ENCODE assay signal across 31 cellular contexts in genomic region chr2:218833023-218833609, GRCh38. TPM values are rescaled to one million over a fixed set of nuclear protein-coding genes. Genes with fewer than 3 reads are reported as not detected.
A peak's percentile ranks its signal among the peaks of the same experiment; 100 is the strongest.
DNase-seq lines count a peak whose midpoint lies in the region; ATAC-seq, FAIRE-seq and TF ChIP-seq lines count a peak whose summit lies in the region.
"Had no signal": no experiment of that assay in that cellular context is flagged by ENCODE, and none has a peak within 500 bp of the region (broad histone marks: within the 10 kb centered on the region; RNA-seq: fewer than 3 reads in every experiment).

No MANE protein-coding gene starts in this region.

- H4K20me1 ChIP-seq in HepG2 (ENCODE audit: insufficient read depth, low read length) = no peaks in the 10 kb centered on the region
- H4K20me1 ChIP-seq: BLaER1 had no signal

- TF ChIP-seq POLR2A in HepG2 (IDR thresholded peaks at IDR 0.05; ENCODE audit: insufficient read depth in 1 of 2, low read depth in 2 of 2, low read length in 2 of 2) (no peak), right lobe of liver (IDR thresholded peaks at IDR 0.05) (no peak), esophagus muscularis mucosa (IDR thresholded peaks at IDR 0.05; ENCODE audit: low read depth) (no peak), sigmoid colon (IDR thresholded peaks at IDR 0.05) (no peak)

- DNase-seq in HepG2 (ENCODE audit: low spot score) (no peak), right lobe of liver (no peak), esophagus muscularis mucosa (ENCODE audit: extremely low spot score) (no peak), sigmoid colon (peak; percentile 8)
- DNase-seq in effector memory CD4-positive, alpha-beta T cell = no peak
- DNase-seq: activated CD4-positive, CD25-positive, alpha-beta regulatory T cell treated with anti-CD3 and anti-CD28 coated beads, Interleukin-2, amount 50 U/mL, for 72 hours; activated effector memory CD4-positive, alpha-beta T cell treated with Interleukin-2 at 50 U/mL for 16 hours; activated naive CD8-positive, alpha-beta T cell treated with anti-CD3 and anti-CD28 coated beads for 36 hours; activated T-cell treated with anti-CD3 and anti-CD28 coated beads for 4 hours; DMS153; islet precursor cell; NCI-H146; NCI-H2107; NCI-H774; nephron progenitor cell; SK-N-SH; stimulated activated CD4-positive, alpha-beta T cell treated with anti-CD3 and anti-CD28 coated beads, Interleukin-15, amount 100 ng/mL, for 24 hours; stimulated activated naive B cell treated with anti-CD40 and anti-IgM and Interleukin-4, amounts not matched to agents 10 μg/mL and 1 μg/mL and 100 μg/mL, for 72 hours; T-helper 17 cell had no signal

- H3K36me3 ChIP-seq in HepG2 (replicated peaks in 1 of 2; ENCODE audit: control insufficient read depth in 1 of 2, insufficient read depth in 2 of 2, low read length in 2 of 2) (no peaks in the 10 kb centered on the region), right lobe of liver (no peaks in the 10 kb centered on the region), esophagus muscularis mucosa (no peaks in the 10 kb centered on the region), sigmoid colon (no peaks in the 10 kb centered on the region)
- no peaks in the 10 kb centered on the region for H3K36me3 ChIP-seq in effector memory CD4-positive, alpha-beta T cell (ENCODE audit: control insufficient read depth, insufficient read depth, low read length)
- H3K36me3 ChIP-seq: BLaER1, HAP-1 had no signal

- no peak for TF ChIP-seq RAD21 in HepG2 (CRISPR knock-in tag; IDR thresholded peaks at IDR 0.05)

- no peak for TF ChIP-seq EP300 in HepG2 (IDR thresholded peaks at IDR 0.05; ENCODE audit: low read depth in 2 of 2, low read length in 2 of 2)
- TF ChIP-seq EP300 in HepG2 (CRISPR knock-in tag; IDR thresholded peaks at IDR 0.05; ENCODE audit: borderline replicate concordance) = no peak
- no peak for TF ChIP-seq EP300 in esophagus muscularis mucosa (IDR thresholded peaks at IDR 0.05)
- TF ChIP-seq EP300 in sigmoid colon (IDR thresholded peaks at IDR 0.05) = no peak

- 30% methylated on average over 4 of the region's 4 CpGs for WGBS in HepG2 (ENCODE audit: low lambda C conversion rate)
- WGBS in right lobe of liver (ENCODE audit: insufficient coverage, low coverage, low lambda C conversion rate, missing lambda C conversion rate) = 77% methylated on average over 4 of the region's 4 CpGs
- WGBS in esophagus muscularis mucosa = 79% methylated on average over 4 of the region's 4 CpGs
- 75 to 83% methylated on average over 4 of the region's 4 CpGs for WGBS in sigmoid colon, 2 donors

- no peak overlapping the region for H2AFZ ChIP-seq in HepG2 (ENCODE audit: low read length)

- H3K9ac ChIP-seq in HepG2 (ENCODE audit: insufficient read depth, low read depth, low read length) = no peak overlapping the region
- H3K9ac ChIP-seq: BLaER1, KMS-11, SK-N-SH had no signal

- H3K27ac ChIP-seq in HepG2 (ENCODE audit: extremely low read length, insufficient read depth, low read length) = no peak overlapping the region
- H3K27ac ChIP-seq in right lobe of liver = no peak overlapping the region
- peak overlapping the region in 3 of 4 donors; percentile 38 to 57 (median 40) for H3K27ac ChIP-seq in esophagus muscularis mucosa (replicated peaks in 1 of 4)
- no peak overlapping the region for H3K27ac ChIP-seq in sigmoid colon
- no peak overlapping the region for H3K27ac ChIP-seq in effector memory CD4-positive, alpha-beta T cell (ENCODE audit: insufficient read depth, low read length, poor library complexity, severe bottlenecking)
- H3K27ac ChIP-seq: BLaER1, KMS-11 had no signal

- no peak overlapping the region for H3K4me2 ChIP-seq in HepG2 (ENCODE audit: low read depth, low read length)
- H3K4me2 ChIP-seq: BLaER1, SK-N-SH had no signal

- H3K27me3 ChIP-seq in HepG2 (ENCODE audit: control insufficient read depth in 1 of 2, insufficient read depth in 2 of 2, low read length in 2 of 2) (peaks cover 14 to 79% of the 10 kb centered on the region in 2 experiments; a peak in 4 of 5 replicates), right lobe of liver (no peaks in the 10 kb centered on the region), esophagus muscularis mucosa (peaks cover 0 to 69% (median 0%) of the 10 kb centered on the region in 4 donors), sigmoid colon (peaks cover 3 to 33% (median 4%) of the 10 kb centered on the region in 3 donors)
- H3K27me3 ChIP-seq in effector memory CD4-positive, alpha-beta T cell (replicated peaks; ENCODE audit: control insufficient read depth, insufficient read depth, low read length, poor library complexity, severe bottlenecking) = peaks cover 10% of the 10 kb centered on the region
- H3K27me3 ChIP-seq: BLaER1 had no signal

- H3K4me3 ChIP-seq in HepG2 (replicated peaks in 1 of 3; ENCODE audit: insufficient read depth in 1 of 3, low read depth in 2 of 3, low read length in 3 of 3) (no peak overlapping the region), right lobe of liver (no peak overlapping the region), esophagus muscularis mucosa (no peak overlapping the region), sigmoid colon (no peak overlapping the region)
- H3K4me3 ChIP-seq in effector memory CD4-positive, alpha-beta T cell (ENCODE audit: insufficient read depth, low read depth, low read length, poor library complexity, severe bottlenecking) = no peak overlapping the region
- H3K4me3 ChIP-seq: BLaER1, HAP-1 had no signal

- in situ Hi-C loops in HepG2 (cut with HindIII; ENCODE audit: extremely low pct_ligation_motif_present, low pct_unique_long_range_greater_than_20kb) = loop anchor here (25.0 kb wide), 1 partner anchor 96 kb away; no protein-coding TSS in a partner anchor

- POLR2A ChIA-PET in HepG2 (lab: Yijun Ruan, JAX) = no interaction called here

- no peak for ATAC-seq in HepG2
- no peak for ATAC-seq in right lobe of liver
- no peak for ATAC-seq in GM21619 (IDR thresholded peaks at IDR 0.05; ENCODE audit: unreplicated experiment)
- ATAC-seq in GM19467 (IDR thresholded peaks at IDR 0.05; ENCODE audit: unreplicated experiment) = no peak
- ATAC-seq in GM19455 (IDR thresholded peaks at IDR 0.05; ENCODE audit: unreplicated experiment) = no peak
- ATAC-seq: stimulated activated naive B cell treated with anti-CD40 and anti-IgM and Interleukin-4, amounts not matched to agents 10 μg/mL and 1 μg/mL and 100 μg/mL, for 72 hours; T-helper 17 cell had no signal

- H3K4me1 ChIP-seq in HepG2 (ENCODE audit: insufficient read depth, low read length) (peaks cover 33% of the 10 kb centered on the region), right lobe of liver (no peaks in the 10 kb centered on the region), esophagus muscularis mucosa (peaks cover 0 to 31% (median 14%) of the 10 kb centered on the region in 4 donors), sigmoid colon (no peaks in the 10 kb centered on the region)
- no peaks in the 10 kb centered on the region for H3K4me1 ChIP-seq in effector memory CD4-positive, alpha-beta T cell (ENCODE audit: control insufficient read depth, insufficient read depth, low read length, poor library complexity, severe bottlenecking)
- H3K4me1 ChIP-seq: BLaER1 had no signal

- intact Hi-C loops in HepG2 (cut with micrococcal nuclease; ENCODE audit: unreplicated experiment) (no loop called here), right lobe of liver (cut with DNase I) (loop anchor here in 1 of 2 donors (10.0 kb wide), 1 partner anchor 118 kb away; the partner anchor contains the start of gene TTLL4), esophagus muscularis mucosa (cut with DNase I) (no loop called here), sigmoid colon (cut with DNase I) (no loop called here)

- no peaks in the 10 kb centered on the region for H3K9me3 ChIP-seq in HepG2 (ENCODE audit: low read length)
- no peaks in the 10 kb centered on the region for H3K9me3 ChIP-seq in right lobe of liver
- H3K9me3 ChIP-seq in esophagus muscularis mucosa = peaks cover 0 to 14% (median 6%) of the 10 kb centered on the region in 4 donors
- no peaks in the 10 kb centered on the region for H3K9me3 ChIP-seq in sigmoid colon
- no peaks in the 10 kb centered on the region for H3K9me3 ChIP-seq in effector memory CD4-positive, alpha-beta T cell (ENCODE audit: control insufficient read depth, low read length)
- H3K9me3 ChIP-seq: SK-N-SH had no signal

- no peaks in the 10 kb centered on the region for H3K79me2 ChIP-seq in HepG2 (ENCODE audit: insufficient read depth, low read length)

- no TSS peak for BruUV-seq in HepG2 (replicated peaks; lab: Mats Ljungman, UMichigan)

- FAIRE-seq in HepG2 (lab: Jason Lieb, UNC) = no peak
- FAIRE-seq: astrocyte, GM19239 had no signal

- TF ChIP-seq CTCF in HepG2 (CRISPR knock-in tag; IDR thresholded peaks at IDR 0.05) (no peak), right lobe of liver (IDR thresholded peaks at IDR 0.05) (no peak), esophagus muscularis mucosa (IDR thresholded peaks at IDR 0.05) (no peak), sigmoid colon (IDR thresholded peaks at IDR 0.05) (no peak)

- CTCF ChIA-PET in HepG2 (lab: Yijun Ruan, JAX; ENCODE audit: low intra/inter-chr PET ratio, low total read pairs) = no interaction called here

RNA-seq across cellular contexts. Expression of gene PRKAG3, which starts 1.5 kb away (rescaled TPM):
- total RNA-seq in HepG2 (2016; rRNA removed; fragmentation: Illumina TruSeq; extraction: Trizol) (not detected in 2 replicates), right lobe of liver (not detected), esophagus muscularis mucosa (not detected), sigmoid colon (not detected)
- not detected in 2 replicates for total RNA-seq in HepG2 (2016; cell fraction: cytosol; rRNA removed; fragmentation: Illumina TruSeq; extraction: Trizol; ENCODE audit: low read depth)
- total RNA-seq in HepG2 (2016; cell fraction: insoluble cytoplasmic fraction; rRNA removed; fragmentation: Illumina TruSeq; extraction: Trizol) = not detected in 2 replicates
- not detected in 2 replicates for total RNA-seq in HepG2 (2016; cell fraction: membrane; rRNA removed; fragmentation: Illumina TruSeq; extraction: Trizol)
- total RNA-seq in HepG2 (2016; cell fraction: nucleus; rRNA removed; fragmentation: Illumina TruSeq; extraction: Trizol) = not detected in 2 replicates
- polyA plus RNA-seq in HepG2 (2011; rRNA removed) (not detected in 2 replicates), sigmoid colon (not detected)
- polyA plus RNA-seq in HepG2 (2011; cell fraction: cytosol; rRNA removed) = not detected in 2 replicates
- polyA plus RNA-seq in HepG2 (2011; cell fraction: nucleus; rRNA removed) = not detected in 2 replicates
- polyA plus RNA-seq in HepG2 (2012) = not detected in 2 replicates
- polyA plus RNA-seq in HepG2 (2016; cell fraction: cytosol; fragmentation: Illumina TruSeq; extraction: Trizol; ENCODE audit: low read depth) = not detected in 2 replicates
- not detected in 2 replicates for polyA plus RNA-seq in HepG2 (2016; cell fraction: insoluble cytoplasmic fraction; fragmentation: Illumina TruSeq; extraction: Trizol; ENCODE audit: low read depth)
- polyA plus RNA-seq in HepG2 (2016; cell fraction: membrane; fragmentation: Illumina TruSeq; extraction: Trizol; ENCODE audit: low read depth) = not detected in 2 replicates
- polyA plus RNA-seq in HepG2 (2016; cell fraction: nucleus; fragmentation: Illumina TruSeq; extraction: Trizol; ENCODE audit: insufficient read depth, low read depth) = not detected in 2 replicates
- polyA minus RNA-seq in HepG2 (2011; rRNA and poly(A)+ RNA removed; ENCODE audit: low replicate concordance) = 0.32 TPM in 1 of 2 replicates, not detected in the other
- not detected in 2 replicates for polyA minus RNA-seq in HepG2 (2011; cell fraction: cytosol; rRNA and poly(A)+ RNA removed)
- not detected in 2 replicates for polyA minus RNA-seq in HepG2 (2011; cell fraction: nucleus; rRNA and poly(A)+ RNA removed)
- total RNA-seq: activated naive CD8-positive, alpha-beta T cell treated with anti-CD3 and anti-CD28 coated beads for 36 hours; astrocyte; dermis microvascular lymphatic vessel endothelial cell; mononuclear cell; osteocyte; renal cortical epithelial cell; T-helper 17 cell had no signal
- polyA plus RNA-seq: SK-N-SH had no signal

RNA-seq across cellular contexts. Expression of gene WNT6, which starts 26.5 kb away (rescaled TPM):
- total RNA-seq in HepG2 (2016; rRNA removed; fragmentation: Illumina TruSeq; extraction: Trizol) = 0.20 TPM in 1 of 2 replicates, not detected in the other
- total RNA-seq in HepG2 (2016; cell fraction: cytosol; rRNA removed; fragmentation: Illumina TruSeq; extraction: Trizol; ENCODE audit: low read depth) = not detected in 2 replicates
- total RNA-seq in HepG2 (2016; cell fraction: insoluble cytoplasmic fraction; rRNA removed; fragmentation: Illumina TruSeq; extraction: Trizol) = 0.13 TPM in 1 of 2 replicates, not detected in the other
- 0.12 TPM in 1 of 2 replicates, not detected in the other for total RNA-seq in HepG2 (2016; cell fraction: membrane; rRNA removed; fragmentation: Illumina TruSeq; extraction: Trizol)
- not detected in 2 replicates for total RNA-seq in HepG2 (2016; cell fraction: nucleus; rRNA removed; fragmentation: Illumina TruSeq; extraction: Trizol)
- polyA plus RNA-seq in HepG2 (2011; rRNA removed) = 0.09 TPM in 1 of 2 replicates, not detected in the other
- 0.04 and 0.05 TPM in 2 replicates for polyA plus RNA-seq in HepG2 (2011; cell fraction: cytosol; rRNA removed)
- polyA plus RNA-seq in HepG2 (2011; cell fraction: nucleus; rRNA removed) = 0.28 and 0.42 TPM in 2 replicates
- polyA plus RNA-seq in HepG2 (2012) = not detected in 2 replicates
- polyA plus RNA-seq in HepG2 (2016; cell fraction: cytosol; fragmentation: Illumina TruSeq; extraction: Trizol; ENCODE audit: low read depth) = not detected in 2 replicates
- not detected in 2 replicates for polyA plus RNA-seq in HepG2 (2016; cell fraction: insoluble cytoplasmic fraction; fragmentation: Illumina TruSeq; extraction: Trizol; ENCODE audit: low read depth)
- polyA plus RNA-seq in HepG2 (2016; cell fraction: membrane; fragmentation: Illumina TruSeq; extraction: Trizol; ENCODE audit: low read depth) = 0.10 TPM in 1 of 2 replicates, not detected in the other
- polyA plus RNA-seq in HepG2 (2016; cell fraction: nucleus; fragmentation: Illumina TruSeq; extraction: Trizol; ENCODE audit: insufficient read depth, low read depth) = 0.37 and 0.91 TPM in 2 replicates
- polyA minus RNA-seq in HepG2 (2011; rRNA and poly(A)+ RNA removed; ENCODE audit: low replicate concordance) = 0.09 and 0.14 TPM in 2 replicates
- polyA minus RNA-seq in HepG2 (2011; cell fraction: cytosol; rRNA and poly(A)+ RNA removed) = not detected in 2 replicates
- polyA minus RNA-seq in HepG2 (2011; cell fraction: nucleus; rRNA and poly(A)+ RNA removed) = not detected in 2 replicates
- total RNA-seq in right lobe of liver = under 1 TPM in 1 of 6 experiments, not detected in 5; 0.25 TPM
- 10 to 100 TPM in 2 of 4 donors, 1 to 10 TPM in 2; 2.9 to 14.3 (median 8.0) TPM for total RNA-seq in esophagus muscularis mucosa
- 1 to 10 TPM; 2.6 to 3.9 (median 3.1) TPM for total RNA-seq in sigmoid colon
- polyA plus RNA-seq in sigmoid colon = 1 to 10 TPM in 1 of 3 donors, not detected in 2; 1.5 TPM
- total RNA-seq: dermis microvascular lymphatic vessel endothelial cell, mononuclear cell, T-helper 17 cell had no signal

RNA-seq across cellular contexts. Expression of gene WNT10A, which starts 47.5 kb away (rescaled TPM):
- total RNA-seq in HepG2 (2016; rRNA removed; fragmentation: Illumina TruSeq; extraction: Trizol) (not detected in 2 replicates), right lobe of liver (under 1 TPM in 1 of 6 experiments, not detected in 5; 0.31 TPM), esophagus muscularis mucosa (under 1 TPM in 1 of 4 donors, not detected in 3; 0.17 TPM), sigmoid colon (not detected)
- 0.20 TPM in 1 of 2 replicates, not detected in the other for total RNA-seq in HepG2 (2016; cell fraction: cytosol; rRNA removed; fragmentation: Illumina TruSeq; extraction: Trizol; ENCODE audit: low read depth)
- not detected in 2 replicates for total RNA-seq in HepG2 (2016; cell fraction: insoluble cytoplasmic fraction; rRNA removed; fragmentation: Illumina TruSeq; extraction: Trizol)
- not detected in 2 replicates for total RNA-seq in HepG2 (2016; cell fraction: membrane; rRNA removed; fragmentation: Illumina TruSeq; extraction: Trizol)
- total RNA-seq in HepG2 (2016; cell fraction: nucleus; rRNA removed; fragmentation: Illumina TruSeq; extraction: Trizol) = not detected in 2 replicates
- polyA plus RNA-seq in HepG2 (2011; rRNA removed) (0.03 TPM in 1 of 2 replicates, not detected in the other), sigmoid colon (under 1 TPM in 1 of 3 donors, not detected in 2; 0.38 TPM)
- 0.03 TPM in 2 replicates for polyA plus RNA-seq in HepG2 (2011; cell fraction: cytosol; rRNA removed)
- polyA plus RNA-seq in HepG2 (2011; cell fraction: nucleus; rRNA removed) = 0.12 TPM in 1 of 2 replicates, not detected in the other
- not detected in 2 replicates for polyA plus RNA-seq in HepG2 (2012)
- polyA plus RNA-seq in HepG2 (2016; cell fraction: cytosol; fragmentation: Illumina TruSeq; extraction: Trizol; ENCODE audit: low read depth) = 0.07 TPM in 1 of 2 replicates, not detected in the other
- not detected in 2 replicates for polyA plus RNA-seq in HepG2 (2016; cell fraction: insoluble cytoplasmic fraction; fragmentation: Illumina TruSeq; extraction: Trizol; ENCODE audit: low read depth)
- polyA plus RNA-seq in HepG2 (2016; cell fraction: membrane; fragmentation: Illumina TruSeq; extraction: Trizol; ENCODE audit: low read depth) = not detected in 2 replicates
- not detected in 2 replicates for polyA plus RNA-seq in HepG2 (2016; cell fraction: nucleus; fragmentation: Illumina TruSeq; extraction: Trizol; ENCODE audit: insufficient read depth, low read depth)
- 0.05 TPM in 1 of 2 replicates, not detected in the other for polyA minus RNA-seq in HepG2 (2011; rRNA and poly(A)+ RNA removed; ENCODE audit: low replicate concordance)
- not detected in 2 replicates for polyA minus RNA-seq in HepG2 (2011; cell fraction: cytosol; rRNA and poly(A)+ RNA removed)
- polyA minus RNA-seq in HepG2 (2011; cell fraction: nucleus; rRNA and poly(A)+ RNA removed) = not detected in 2 replicates
- total RNA-seq: dermis microvascular lymphatic vessel endothelial cell, osteocyte had no signal

RNA-seq across cellular contexts. Expression of gene CYP27A1, which starts 51.2 kb away (rescaled TPM):
- total RNA-seq in HepG2 (2016; rRNA removed; fragmentation: Illumina TruSeq; extraction: Trizol) (106 and 157 TPM in 2 replicates), right lobe of liver (100 to 1,000 TPM; 209 to 463 (median 238) TPM), esophagus muscularis mucosa (10 to 100 TPM; 20.7 to 26.3 (median 23.6) TPM), sigmoid colon (10 to 100 TPM; 21.9 to 30.1 (median 25.7) TPM)
- 29.2 and 32.0 TPM in 2 replicates for total RNA-seq in HepG2 (2016; cell fraction: cytosol; rRNA removed; fragmentation: Illumina TruSeq; extraction: Trizol; ENCODE audit: low read depth)
- 92.9 and 157 TPM in 2 replicates for total RNA-seq in HepG2 (2016; cell fraction: insoluble cytoplasmic fraction; rRNA removed; fragmentation: Illumina TruSeq; extraction: Trizol)
- 59.2 and 68.0 TPM in 2 replicates for total RNA-seq in HepG2 (2016; cell fraction: membrane; rRNA removed; fragmentation: Illumina TruSeq; extraction: Trizol)
- 124 and 147 TPM in 2 replicates for total RNA-seq in HepG2 (2016; cell fraction: nucleus; rRNA removed; fragmentation: Illumina TruSeq; extraction: Trizol)
- polyA plus RNA-seq in HepG2 (2011; rRNA removed) (266 and 314 TPM in 2 replicates), sigmoid colon (10 to 100 TPM; 13.5 to 17.4 (median 14.6) TPM)
- 327 and 396 TPM in 2 replicates for polyA plus RNA-seq in HepG2 (2011; cell fraction: cytosol; rRNA removed)
- 158 and 203 TPM in 2 replicates for polyA plus RNA-seq in HepG2 (2011; cell fraction: nucleus; rRNA removed)
- polyA plus RNA-seq in HepG2 (2012) = 154 and 189 TPM in 2 replicates
- polyA plus RNA-seq in HepG2 (2016; cell fraction: cytosol; fragmentation: Illumina TruSeq; extraction: Trizol; ENCODE audit: low read depth) = 34.9 and 39.0 TPM in 2 replicates
- polyA plus RNA-seq in HepG2 (2016; cell fraction: insoluble cytoplasmic fraction; fragmentation: Illumina TruSeq; extraction: Trizol; ENCODE audit: low read depth) = 90.8 and 107 TPM in 2 replicates
- 49.2 and 51.3 TPM in 2 replicates for polyA plus RNA-seq in HepG2 (2016; cell fraction: membrane; fragmentation: Illumina TruSeq; extraction: Trizol; ENCODE audit: low read depth)
- 203 and 207 TPM in 2 replicates for polyA plus RNA-seq in HepG2 (2016; cell fraction: nucleus; fragmentation: Illumina TruSeq; extraction: Trizol; ENCODE audit: insufficient read depth, low read depth)
- 399 TPM in 1 of 2 replicates, not detected in the other for polyA minus RNA-seq in HepG2 (2011; rRNA and poly(A)+ RNA removed; ENCODE audit: low replicate concordance)
- 113 and 138 TPM in 2 replicates for polyA minus RNA-seq in HepG2 (2011; cell fraction: cytosol; rRNA and poly(A)+ RNA removed)
- polyA minus RNA-seq in HepG2 (2011; cell fraction: nucleus; rRNA and poly(A)+ RNA removed) = 86.3 and 96.4 TPM in 2 replicates
- total RNA-seq: activated naive CD8-positive, alpha-beta T cell treated with anti-CD3 and anti-CD28 coated beads for 36 hours had no signal

Comparison
In these comparisons a context has a peak if more than half of its experiments do, and no peak if none do; other contexts are left out.
1. H3K27ac ChIP-seq: peak in esophagus muscularis mucosa (3 of 4); none in HepG2 (single experiment), right lobe of liver (0 of 3), sigmoid colon (0 of 4) and effector memory CD4-positive, alpha-beta T cell (single experiment).